ENCODE assay signal across 8 cellular contexts in the genomic region with DNA sequence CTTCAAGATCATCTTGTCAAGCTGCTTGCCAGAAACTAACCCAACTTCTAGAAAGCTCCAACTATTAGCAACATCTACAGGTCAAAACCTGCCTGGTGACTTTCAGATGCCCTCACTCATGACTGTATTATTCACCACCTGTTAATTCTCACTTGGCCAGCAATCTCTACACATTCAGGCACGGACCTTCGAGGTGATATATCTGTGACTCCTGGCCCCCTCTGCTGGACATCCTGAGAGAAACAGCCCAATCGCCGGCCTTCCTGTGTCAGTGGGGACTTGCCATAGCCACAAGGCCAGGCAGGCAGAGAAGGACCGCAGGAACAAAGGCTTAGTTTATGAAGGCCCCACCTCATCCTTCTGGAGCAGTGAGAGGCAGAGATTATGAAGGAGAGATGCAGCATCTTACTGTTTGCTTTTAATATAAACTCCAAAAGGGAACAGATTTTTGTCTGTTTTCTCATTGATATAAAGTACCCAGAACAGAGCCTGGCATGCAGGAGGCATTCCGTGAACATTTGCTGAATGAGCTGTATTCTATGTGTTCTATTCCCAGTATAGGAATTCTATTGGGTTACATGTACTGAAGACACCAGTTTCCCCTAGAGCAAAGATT. TPM values are rescaled to one million over a fixed set of nuclear protein-coding genes. Genes with fewer than 3 reads are reported as not detected.
DNase-seq lines count a peak whose midpoint lies in the region; ATAC-seq, FAIRE-seq and TF ChIP-seq lines count a peak whose summit lies in the region.

No MANE protein-coding gene starts in this region.

- no peak overlapping the region for H3K27ac ChIP-seq in SJCRH30
- H3K27ac ChIP-seq in astrocyte (ENCODE audit: low read depth, low read length): no peak overlapping the region

- H3K4me3 Mint-ChIP-seq in astrocyte (ENCODE audit: unreplicated experiment): no peak overlapping the region

- H3K79me2 ChIP-seq in Loucy (ENCODE audit: insufficient read depth, low read length): no peaks in the 10 kb centered on the region
- no peaks in the 10 kb centered on the region for H3K79me2 ChIP-seq in astrocyte (ENCODE audit: insufficient read depth, low read length)

- H3K4me2 ChIP-seq in Loucy (ENCODE audit: low read depth, low read length, poor library complexity, severe bottlenecking) (no peak overlapping the region), astrocyte (ENCODE audit: low read length) (no peak overlapping the region)

- FAIRE-seq in astrocyte (lab: Jason Lieb, UNC): peak; percentile 82

- no peaks in the 10 kb centered on the region for H3K27me3 Mint-ChIP-seq in astrocyte (ENCODE audit: low read depth, unreplicated experiment)

- no peak overlapping the region for H3K4me3 ChIP-seq in AG10803 (ENCODE audit: low read length)
- H3K4me3 ChIP-seq in Loucy (ENCODE audit: low read length, poor library complexity, severe bottlenecking): no peak overlapping the region
- H3K4me3 ChIP-seq in SJCRH30: no peak overlapping the region
- no peak overlapping the region for H3K4me3 ChIP-seq in astrocyte (ENCODE audit: insufficient read depth, low read depth, low read length)

- no peaks in the 10 kb centered on the region for H3K9me3 ChIP-seq in Loucy (ENCODE audit: insufficient read depth, low read depth, low read length)
- no peaks in the 10 kb centered on the region for H3K9me3 ChIP-seq in SJCRH30 (replicated peaks)
- H3K9me3 ChIP-seq in astrocyte (ENCODE audit: insufficient read depth, low read depth, low read length): no peaks in the 10 kb centered on the region

- H4K20me1 ChIP-seq in Loucy (ENCODE audit: insufficient read depth, low read length, poor library complexity, severe bottlenecking): no peaks in the 10 kb centered on the region
- H4K20me1 ChIP-seq in astrocyte (ENCODE audit: insufficient read depth, low read length): peaks cover 32% of the 10 kb centered on the region

- H3K4me1 ChIP-seq in Loucy (ENCODE audit: insufficient read depth, low read length, poor library complexity, severe bottlenecking) (no peaks in the 10 kb centered on the region), SJCRH30 (no peaks in the 10 kb centered on the region), astrocyte (ENCODE audit: insufficient read depth, low read length) (no peaks in the 10 kb centered on the region)

- no peak overlapping the region for H3K27ac Mint-ChIP-seq in astrocyte (ENCODE audit: unreplicated experiment)

- H3K9ac ChIP-seq in Loucy (ENCODE audit: low read depth, low read length, poor library complexity, severe bottlenecking) (no peak overlapping the region), astrocyte (ENCODE audit: low read length) (peak overlapping the region; percentile 10)

- peaks cover 2% of the 10 kb centered on the region for H3K4me1 Mint-ChIP-seq in astrocyte (ENCODE audit: low read depth, unreplicated experiment)

- H3K9me2 ChIP-seq in Loucy (replicated peaks; ENCODE audit: low read depth, low read length): no peaks in the 10 kb centered on the region

- intact Hi-C loops in left ventricle myocardium superior (cut with micrococcal nuclease): no loop called here

- no peaks in the 10 kb centered on the region for H3F3A ChIP-seq in Loucy (ENCODE audit: low read depth)

- H3K36me3 ChIP-seq in Loucy (ENCODE audit: insufficient read depth, low read length) (peaks cover 53% of the 10 kb centered on the region; the same call in 1 of the 2 replicates), SJCRH30 (peaks cover 17% of the 10 kb centered on the region; the same call in 1 of the 2 replicates), astrocyte (ENCODE audit: insufficient read depth, low read length) (peaks cover 12% of the 10 kb centered on the region)

- ATAC-seq in GM18907 (IDR thresholded peaks at IDR 0.05; ENCODE audit: unreplicated experiment): peak; percentile 71
- ATAC-seq in left ventricle myocardium superior: peak; percentile 58
- ATAC-seq in HG03469 (IDR thresholded peaks at IDR 0.05; ENCODE audit: unreplicated experiment): no peak

- H3K36me3 Mint-ChIP-seq in astrocyte (ENCODE audit: low read depth, unreplicated experiment): peaks cover 20% of the 10 kb centered on the region

- peak; percentile 68 for DNase-seq in AG10803 (ENCODE audit: low read depth)
- DNase-seq in SJCRH30: peak; percentile 68 to 79
- peak; percentile 52 for DNase-seq in astrocyte (ENCODE audit: low read depth)
- DNase-seq in left ventricle myocardium superior: peak; percentile 67
- DNase-seq in pulmonary artery endothelial cell (ENCODE audit: low read depth, low spot score): peak; percentile 20

- no peaks in the 10 kb centered on the region for H3K27me3 ChIP-seq in Loucy (ENCODE audit: insufficient read depth, low read length, poor library complexity, severe bottlenecking)
- H3K27me3 ChIP-seq in SJCRH30: no peaks in the 10 kb centered on the region
- H3K27me3 ChIP-seq in astrocyte (ENCODE audit: insufficient read depth, low read length): no peaks in the 10 kb centered on the region

- H2AFZ ChIP-seq in Loucy (ENCODE audit: low read length) (no peak overlapping the region), astrocyte (ENCODE audit: low read depth, low read length) (no peak overlapping the region)

- TF ChIP-seq CTCF in AG10803 (conservative IDR thresholded peaks at IDR 0.05; ENCODE audit: low read length) (peak; percentile 75), Loucy (conservative IDR thresholded peaks at IDR 0.05; ENCODE audit: low read length) (peak; percentile 79), astrocyte (IDR thresholded peaks at IDR 0.05; ENCODE audit: insufficient read depth, low read depth, low read length) (peak; percentile 81)

- H3K9me3 Mint-ChIP-seq in astrocyte (ENCODE audit: unreplicated experiment): no peaks in the 10 kb centered on the region

RNA-seq across cellular contexts. Expression of a gene that starts 24.4 kb away (rescaled TPM):
- not detected in 2 replicates for total RNA-seq in SJCRH30 (2014; rRNA removed; shearing (Covaris generic))
- total RNA-seq in astrocyte (2.4 and 2.9 TPM in 2 replicates), left ventricle myocardium superior (0.15 TPM), pulmonary artery endothelial cell (not detected in 2 replicates)

Comparison
In these comparisons a context has a peak if more than half of its experiments do, and no peak if none do; other contexts are left out.
1. DNase-seq: peak in every context shown above with its lines; median percentile 74 in SJCRH30; 68 in AG10803; 67 in left ventricle myocardium superior; 52 in astrocyte; 20 in pulmonary artery endothelial cell.